Comparison of ENCODE assay signal across 8 cellular contexts in genomic region chr15:23038741-23039150, GRCh38. TPM values are rescaled to one million over a fixed set of nuclear protein-coding genes. Genes with fewer than 3 reads are reported as not detected.
DNase-seq lines count a peak whose midpoint lies in the region; ATAC-seq and TF ChIP-seq lines count a peak whose summit lies in the region.

No MANE protein-coding gene starts in this region.

- no peak for TF ChIP-seq POLR2A in gastroesophageal sphincter (IDR thresholded peaks at IDR 0.05)
- TF ChIP-seq POLR2A in prostate gland (IDR thresholded peaks at IDR 0.05), result no peak

- H3K27ac ChIP-seq in WERI-Rb-1 (peak overlapping the region; percentile 88), gastroesophageal sphincter (peak overlapping the region; percentile 45 to 92 (median 88)), prostate gland (peak overlapping the region; percentile 56 to 73)

- DNase-seq in NCI-H345 (lab: John Stamatoyannopoulos, UW) (peak; percentile 18), NCI-H345 treated with DMSO at 0.1 percent for 48 hours (lab: John Stamatoyannopoulos, UW; ENCODE audit: unreplicated experiment) (no peak), HS-5 (ENCODE audit: low read depth) (peak; percentile 37), WERI-Rb-1 (no peak), prostate gland (ENCODE audit: low spot score) (no peak)

- no peak for TF ChIP-seq EP300 in gastroesophageal sphincter (IDR thresholded peaks at IDR 0.05)

- 1 to 5% methylated on average over 5 to 6 of the region's 14 CpGs for WGBS in gastroesophageal sphincter (ENCODE audit: low coverage in 1 of 2), 2 donors
- 4% methylated on average over 14 of the region's 14 CpGs for WGBS in prostate gland

- H3K9me3 ChIP-seq in WERI-Rb-1 (ENCODE audit: severe bottlenecking) (no peaks in the 10 kb centered on the region), gastroesophageal sphincter (no peaks in the 10 kb centered on the region), prostate gland (no peaks in the 10 kb centered on the region)

- H3K4me3 ChIP-seq in WERI-Rb-1 (ENCODE audit: low read depth, low read length) (peak overlapping the region; percentile 63), gastroesophageal sphincter (peak overlapping the region; percentile 50 to 88), prostate gland (peak overlapping the region; percentile 63 to 81)

- peak; percentile 54 for ATAC-seq in GM21526 (IDR thresholded peaks at IDR 0.05; ENCODE audit: low FRiP score, unreplicated experiment)
- no peak for ATAC-seq in gastroesophageal sphincter
- no peak for ATAC-seq in HG02623 (IDR thresholded peaks at IDR 0.05; ENCODE audit: unreplicated experiment)

- H3K27me3 ChIP-seq in WERI-Rb-1 (ENCODE audit: insufficient read depth, low read depth, severe bottlenecking) (no peaks in the 10 kb centered on the region), gastroesophageal sphincter (no peaks in the 10 kb centered on the region), prostate gland (replicated peaks; ENCODE audit: insufficient read depth) (no peaks in the 10 kb centered on the region)

- H3K4me1 ChIP-seq in gastroesophageal sphincter (peaks cover 0 to 25% (median 7%) of the 10 kb centered on the region in 3 donors), prostate gland (replicated peaks) (no peaks in the 10 kb centered on the region)

- TF ChIP-seq CTCF in WERI-Rb-1 (IDR thresholded peaks at IDR 0.05; ENCODE audit: low read depth, low read length) (no peak), gastroesophageal sphincter (IDR thresholded peaks at IDR 0.05) (no peak), prostate gland (IDR thresholded peaks at IDR 0.05) (no peak)

- H3K36me3 ChIP-seq in WERI-Rb-1 (peaks cover 12% of the 10 kb centered on the region), gastroesophageal sphincter (peaks cover 0 to 33% of the 10 kb centered on the region in 2 donors), prostate gland (no peaks in the 10 kb centered on the region)

- intact Hi-C loops in prostate gland (cut with DNase I), result loop anchor here (5.0 to 10.0 kb wide), 2 partner anchors 56 to 426 kb away; partner anchors contain the start of gene CYFIP1

RNA-seq across cellular contexts. Expression of gene TUBGCP5, which starts 0.6 kb away (rescaled TPM):
- total RNA-seq in gastroesophageal sphincter (10 to 100 TPM; 12.7 to 25.3 (median 21.7) TPM), prostate gland (10 to 100 TPM; 25.0 to 38.7 TPM)

RNA-seq across cellular contexts. Expression of gene CYFIP1, which starts 58.6 kb away (rescaled TPM):
- total RNA-seq in gastroesophageal sphincter (100 to 1,000 TPM in 2 of 4 donors, 10 to 100 TPM in 2; 82.3 to 116 (median 101) TPM), prostate gland (100 to 1,000 TPM in 1 of 2 donors, 10 to 100 TPM in 1; 97.1 to 121 TPM)

Comparison
In these comparisons a context has a peak if more than half of its experiments do, and no peak if none do; other contexts are left out.
1. DNase-seq: peak in NCI-H345 (single experiment) and HS-5 (single experiment); none in NCI-H345 treated with DMSO at 0.1 percent for 48 hours (single experiment), WERI-Rb-1 (single experiment) and prostate gland (single experiment).
2. Peak in every context shown above with its lines, with median percentiles within 50 percentile points of each other: H3K27ac ChIP-seq and H3K4me3 ChIP-seq.